1 cellular context compared by ENCODE assay signal in genomic region chr2:66478729-66479316, GRCh38.
TF ChIP-seq lines count a peak whose summit lies in the region.

No MANE protein-coding gene starts in this region.

TF ChIP-seq in K562, 482 proteins besides CTCF, POLR2A, EP300 and RAD21:
- TF ChIP-seq, protein P1, sequence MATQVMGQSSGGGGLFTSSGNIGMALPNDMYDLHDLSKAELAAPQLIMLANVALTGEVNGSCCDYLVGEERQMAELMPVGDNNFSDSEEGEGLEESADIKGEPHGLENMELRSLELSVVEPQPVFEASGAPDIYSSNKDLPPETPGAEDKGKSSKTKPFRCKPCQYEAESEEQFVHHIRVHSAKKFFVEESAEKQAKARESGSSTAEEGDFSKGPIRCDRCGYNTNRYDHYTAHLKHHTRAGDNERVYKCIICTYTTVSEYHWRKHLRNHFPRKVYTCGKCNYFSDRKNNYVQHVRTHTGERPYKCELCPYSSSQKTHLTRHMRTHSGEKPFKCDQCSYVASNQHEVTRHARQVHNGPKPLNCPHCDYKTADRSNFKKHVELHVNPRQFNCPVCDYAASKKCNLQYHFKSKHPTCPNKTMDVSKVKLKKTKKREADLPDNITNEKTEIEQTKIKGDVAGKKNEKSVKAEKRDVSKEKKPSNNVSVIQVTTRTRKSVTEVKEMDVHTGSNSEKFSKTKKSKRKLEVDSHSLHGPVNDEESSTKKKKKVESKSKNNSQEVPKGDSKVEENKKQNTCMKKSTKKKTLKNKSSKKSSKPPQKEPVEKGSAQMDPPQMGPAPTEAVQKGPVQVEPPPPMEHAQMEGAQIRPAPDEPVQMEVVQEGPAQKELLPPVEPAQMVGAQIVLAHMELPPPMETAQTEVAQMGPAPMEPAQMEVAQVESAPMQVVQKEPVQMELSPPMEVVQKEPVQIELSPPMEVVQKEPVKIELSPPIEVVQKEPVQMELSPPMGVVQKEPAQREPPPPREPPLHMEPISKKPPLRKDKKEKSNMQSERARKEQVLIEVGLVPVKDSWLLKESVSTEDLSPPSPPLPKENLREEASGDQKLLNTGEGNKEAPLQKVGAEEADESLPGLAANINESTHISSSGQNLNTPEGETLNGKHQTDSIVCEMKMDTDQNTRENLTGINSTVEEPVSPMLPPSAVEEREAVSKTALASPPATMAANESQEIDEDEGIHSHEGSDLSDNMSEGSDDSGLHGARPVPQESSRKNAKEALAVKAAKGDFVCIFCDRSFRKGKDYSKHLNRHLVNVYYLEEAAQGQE (CRISPR knock-in tag; IDR thresholded peaks at IDR 0.05; ENCODE audit: low read depth): no peak
- TF ChIP-seq FUS (optimal IDR thresholded peaks at IDR 0.05; ENCODE audit: low read depth, low read length) (no peak), SPI1 (IDR thresholded peaks at IDR 0.05; ENCODE audit: borderline replicate concordance, low read depth, low read length) (peak; percentile 37; the same call in 1 of the 2 replicates), TEAD2 (tag; IDR thresholded peaks at IDR 0.05) (no peak), TAL1 (IDR thresholded peaks at IDR 0.05) (no peak), ESRRA (IDR thresholded peaks at IDR 0.05; ENCODE audit: borderline replicate concordance, low read depth) (peak; percentile 66), TEAD1 (CRISPR knock-in tag; IDR thresholded peaks at IDR 0.05) (peak in 1 of 2 experiments; percentile 76; a peak in 2 of 4 replicates), ZBTB2 (IDR thresholded peaks at IDR 0.05) (no peak), ZNF589 (CRISPR knock-in tag; IDR thresholded peaks at IDR 0.05; ENCODE audit: low read depth) (no peak), ATF6 (CRISPR knock-in tag; IDR thresholded peaks at IDR 0.05) (no peak), ETV6 (IDR thresholded peaks at IDR 0.05; ENCODE audit: borderline replicate concordance in 1 of 2, low read depth in 2 of 2, low read length in 1 of 2) (no peak), ETV6 (CRISPR knock-in tag; IDR thresholded peaks at IDR 0.05; ENCODE audit: borderline replicate concordance) (no peak), ZNF274 (IDR thresholded peaks at IDR 0.05; ENCODE audit: borderline replicate concordance, low read depth, low read length) (no peak), ZBTB8A (IDR thresholded peaks at IDR 0.05; ENCODE audit: partially characterized antibody) (no peak), NR2C2 (CRISPR knock-in tag; IDR thresholded peaks at IDR 0.05) (no peak), NR2C2 (tag; IDR thresholded peaks at IDR 0.05) (no peak), CHCHD3 (CRISPR knock-in tag; IDR thresholded peaks at IDR 0.05) (no peak), CBFA2T3 (IDR thresholded peaks at IDR 0.05) (no peak), FOXJ2 (tag; IDR thresholded peaks at IDR 0.05) (no peak), ZNF134 (CRISPR knock-in tag; conservative IDR thresholded peaks at IDR 0.05) (0 out of 2 replicates have a peak, but pooled peaks have one; percentile 42), ZNF766 (CRISPR knock-in tag; conservative IDR thresholded peaks at IDR 0.05) (0 out of 2 replicates have a peak, but pooled peaks have one; percentile 47), TAF1 (IDR thresholded peaks at IDR 0.05; ENCODE audit: control insufficient read depth, extremely low read depth, insufficient read depth, low read length, severe bottlenecking) (no peak), ZNF764 (CRISPR knock-in tag; IDR thresholded peaks at IDR 0.05; ENCODE audit: low read depth) (no peak), SMARCA5 (IDR thresholded peaks at IDR 0.05) (no peak), ARID3A (IDR thresholded peaks at IDR 0.05; ENCODE audit: borderline replicate concordance, low read depth, low read length) (no peak)
- TF ChIP-seq, protein P2, sequence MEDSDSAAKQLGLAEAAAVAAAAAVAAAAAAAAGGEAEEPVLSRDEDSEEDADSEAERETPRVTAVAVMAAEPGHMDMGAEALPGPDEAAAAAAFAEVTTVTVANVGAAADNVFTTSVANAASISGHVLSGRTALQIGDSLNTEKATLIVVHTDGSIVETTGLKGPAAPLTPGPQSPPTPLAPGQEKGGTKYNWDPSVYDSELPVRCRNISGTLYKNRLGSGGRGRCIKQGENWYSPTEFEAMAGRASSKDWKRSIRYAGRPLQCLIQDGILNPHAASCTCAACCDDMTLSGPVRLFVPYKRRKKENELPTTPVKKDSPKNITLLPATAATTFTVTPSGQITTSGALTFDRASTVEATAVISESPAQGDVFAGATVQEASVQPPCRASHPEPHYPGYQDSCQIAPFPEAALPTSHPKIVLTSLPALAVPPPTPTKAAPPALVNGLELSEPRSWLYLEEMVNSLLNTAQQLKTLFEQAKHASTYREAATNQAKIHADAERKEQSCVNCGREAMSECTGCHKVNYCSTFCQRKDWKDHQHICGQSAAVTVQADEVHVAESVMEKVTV (CRISPR knock-in tag; IDR thresholded peaks at IDR 0.05): no peak
